Comparison of ENCODE assay signal across 1 cellular context in genomic region chr11:65298131-65298535, GRCh38.
TF ChIP-seq lines count a peak whose summit lies in the region.

No MANE protein-coding gene starts in this region.

TF ChIP-seq in GM12878, 131 proteins besides CTCF, POLR2A, EP300 and RAD21:
- TF ChIP-seq CUX1 (IDR thresholded peaks at IDR 0.05; ENCODE audit: insufficient replicate concordance, low read depth, low read length), result no peak
- TF ChIP-seq ATF2 (IDR thresholded peaks at IDR 0.05; ENCODE audit: low read length), result no peak
- TF ChIP-seq PKNOX1 (IDR thresholded peaks at IDR 0.05), result no peak
- no peak for TF ChIP-seq MYB (IDR thresholded peaks at IDR 0.05; ENCODE audit: borderline replicate concordance, low read depth, low read length)
- no peak for TF ChIP-seq GABPA (IDR thresholded peaks at IDR 0.05; ENCODE audit: low read depth)
- no peak for TF ChIP-seq FOXM1 (IDR thresholded peaks at IDR 0.05; ENCODE audit: low read depth, low read length)
- no peak for TF ChIP-seq FOS (IDR thresholded peaks at IDR 0.05; ENCODE audit: borderline replicate concordance, extremely low read depth, insufficient read length)
- TF ChIP-seq MEF2B (IDR thresholded peaks at IDR 0.05; ENCODE audit: partially characterized antibody, poor library complexity, severe bottlenecking), result no peak
- no peak for TF ChIP-seq ZBED1 (IDR thresholded peaks at IDR 0.05; ENCODE audit: borderline replicate concordance)
- no peak for TF ChIP-seq USF2 (IDR thresholded peaks at IDR 0.05; ENCODE audit: borderline replicate concordance, low read depth, low read length)
